In genomic region chr15:81091889-81092558, GRCh38 we compare ENCODE assay signal across 1 cellular context.
TF ChIP-seq lines count a peak whose summit lies in the region.

No MANE protein-coding gene starts in this region.

TF ChIP-seq in K562, 482 proteins besides CTCF, POLR2A, EP300 and RAD21 (continued from another document and continues in another):
- TF ChIP-seq MGA (IDR thresholded peaks at IDR 0.05), result 0 out of 2 replicates have a peak, but pooled peaks have one; percentile 16
- 0 out of 4 replicates have a peak, but pooled peaks of 1 of the 2 experiments have one; percentile 15 for TF ChIP-seq BCLAF1 (IDR thresholded peaks at IDR 0.05; ENCODE audit: borderline replicate concordance in 1 of 2, control insufficient read depth in 1 of 2, low read depth in 2 of 2, low read length in 1 of 2)
- no peak for TF ChIP-seq GTF2E2 (tag; IDR thresholded peaks at IDR 0.05)
- no peak for TF ChIP-seq ESRRA (IDR thresholded peaks at IDR 0.05; ENCODE audit: borderline replicate concordance, low read depth)
- TF ChIP-seq ZBTB1 (CRISPR knock-in tag; IDR thresholded peaks at IDR 0.05; ENCODE audit: borderline replicate concordance, low read depth), result no peak
- peak; percentile 97 for TF ChIP-seq MEF2D (tag; conservative IDR thresholded peaks at IDR 0.05; ENCODE audit: low read depth)
- no peak for TF ChIP-seq SNAPC5 (CRISPR knock-in tag; IDR thresholded peaks at IDR 0.05)
- no peak for TF ChIP-seq E4F1 (CRISPR knock-in tag; IDR thresholded peaks at IDR 0.05; ENCODE audit: borderline replicate concordance)
- TF ChIP-seq E2F6 (IDR thresholded peaks at IDR 0.05; ENCODE audit: borderline replicate concordance in 1 of 2, extremely low read depth in 1 of 2, insufficient read depth in 1 of 2, insufficient read length in 1 of 2, low read depth in 1 of 2, low read length in 1 of 2, poor library complexity in 1 of 2, severe bottlenecking in 1 of 2), result peak in 1 of 2 experiments; percentile 52
- TF ChIP-seq ZNF184 (CRISPR knock-in tag; IDR thresholded peaks at IDR 0.05), result no peak
- no peak for TF ChIP-seq ZNF589 (CRISPR knock-in tag; IDR thresholded peaks at IDR 0.05; ENCODE audit: low read depth)
- no peak for TF ChIP-seq TEAD4 (IDR thresholded peaks at IDR 0.05; ENCODE audit: low read length)
- TF ChIP-seq TEAD4 (CRISPR knock-in tag; IDR thresholded peaks at IDR 0.05; ENCODE audit: borderline replicate concordance), result no peak
- no peak for TF ChIP-seq ARID3A (IDR thresholded peaks at IDR 0.05; ENCODE audit: borderline replicate concordance, low read depth, low read length)
- TF ChIP-seq ZNF384 (IDR thresholded peaks at IDR 0.05; ENCODE audit: low read depth, low read length), result no peak
- TF ChIP-seq SIRT6 (IDR thresholded peaks at IDR 0.05; ENCODE audit: low read depth, low read length), result no peak
- TF ChIP-seq RREB1 (CRISPR knock-in tag; IDR thresholded peaks at IDR 0.05), result no peak
